14 cellular contexts compared by ENCODE assay signal in the genomic region with DNA sequence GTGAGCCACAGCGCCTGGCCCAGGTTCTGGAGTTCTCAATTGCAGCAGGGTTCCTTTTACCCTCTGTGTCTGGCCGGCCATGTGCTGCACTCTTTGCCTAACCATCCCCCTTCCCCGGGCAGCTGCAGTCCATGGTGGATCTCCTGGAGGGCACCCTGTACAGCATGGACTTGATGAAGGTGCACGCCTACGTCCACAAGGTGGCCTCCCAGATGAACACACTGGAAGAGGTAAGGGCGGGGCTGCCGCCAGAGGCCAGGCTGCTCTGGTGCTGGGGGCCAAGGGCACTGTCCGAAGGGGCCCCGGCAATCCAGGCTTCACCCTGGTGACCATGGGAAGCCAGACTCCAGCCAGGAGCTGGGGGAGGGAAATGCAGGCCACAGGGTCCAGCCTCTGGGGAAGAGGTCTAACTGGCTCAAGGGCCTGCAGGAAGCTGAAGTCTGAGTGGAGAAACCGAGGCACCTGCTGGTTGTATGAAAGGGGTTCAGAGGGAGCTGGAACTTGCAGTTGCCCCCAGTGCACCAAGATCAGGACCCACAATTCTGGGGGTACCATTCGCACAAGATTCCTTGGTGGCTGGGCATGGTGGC. TPM values are rescaled to one million over a fixed set of nuclear protein-coding genes. Genes with fewer than 3 reads are reported as not detected.
DNase-seq lines count a peak whose midpoint lies in the region; ATAC-seq, FAIRE-seq and TF ChIP-seq lines count a peak whose summit lies in the region.
"Had no signal": no experiment of that assay in that cellular context is flagged by ENCODE, and none has a peak within 500 bp of the region (broad histone marks: within the 10 kb centered on the region; RNA-seq: fewer than 3 reads in every experiment).

No MANE protein-coding gene starts in this region.

- POLR2A ChIA-PET in GM12878 (lab: Charles Lee), result no interaction called here

- no peaks in the 10 kb centered on the region for H3K79me2 ChIP-seq in GM12878 (ENCODE audit: control insufficient read depth, insufficient read depth, low read length)

- CTCF ChIA-PET in GM12878 (lab: Yijun Ruan, JAX), result interaction anchor here (0.7 to 3.7 kb wide), 5 partner anchors 15 to 67 kb away, joined by 3 to 27 read pairs (median 4); partner anchors contain the start of genes ARPC5L and WDR38

- H3K27ac ChIP-seq in GM12878 (ENCODE audit: control insufficient read depth, insufficient read depth), result no peak overlapping the region
- H3K27ac ChIP-seq in lower lobe of right lung, result peak overlapping the region; percentile 73

- no peaks in the 10 kb centered on the region for H4K20me1 ChIP-seq in GM12878 (ENCODE audit: control insufficient read depth, insufficient read depth)

- H3K4me2 ChIP-seq in GM12878 (ENCODE audit: control insufficient read depth, insufficient read depth), result no peak overlapping the region

- SMC1A ChIA-PET in GM12878 (lab: Charles Lee; ENCODE audit: uncharacterized antibody, unreplicated experiment), result no interaction called here

- TF ChIP-seq CTCF in GM12878 (IDR thresholded peaks at IDR 0.05 in 2 of 3, conservative IDR thresholded peaks at IDR 0.05 in 1 of 3; ENCODE audit: control insufficient read depth in 2 of 3, extremely low read depth in 1 of 3, insufficient read depth in 1 of 3, low read depth in 3 of 3, low read length in 3 of 3), result peak in 1 of 3 experiments; percentile 5; a peak in 1 of 6 replicates
- TF ChIP-seq CTCF in lower lobe of right lung (IDR thresholded peaks at IDR 0.05), result no peak

- no peak overlapping the region for H2AFZ ChIP-seq in GM12878 (ENCODE audit: control insufficient read depth, low read depth, low read length)

- H3K36me3 ChIP-seq in GM12878 (ENCODE audit: control insufficient read depth in 2 of 2, insufficient read depth in 2 of 2, low read length in 1 of 2) (no peaks in the 10 kb centered on the region), lower lobe of right lung (no peaks in the 10 kb centered on the region)

- no TSS peak for BruUV-seq in GM12878 (replicated peaks; lab: Mats Ljungman, UMichigan)

- no peak for TF ChIP-seq EP300 in GM12878 (IDR thresholded peaks at IDR 0.05; ENCODE audit: borderline replicate concordance in 1 of 2, control insufficient read depth in 1 of 2, low read depth in 2 of 2, low read length in 2 of 2)

- 72% methylated on average over 11 of the region's 11 CpGs for WGBS in GM12878 (ENCODE audit: insufficient coverage, insufficient replicate concordance, low lambda C conversion rate, missing lambda C conversion rate)

- H3K9ac ChIP-seq in GM12878 (ENCODE audit: control insufficient read depth, insufficient read depth, low read length), result no peak overlapping the region

- DNase-seq in COR-L47 (lab: John Stamatoyannopoulos, UW) (peak; percentile 23), HT-29 (ENCODE audit: low spot score) (peak; percentile 58), GM12878 (ENCODE audit: low read depth, low spot score) (no peak), lower lobe of right lung (no peak), glomerular visceral epithelial cell (ENCODE audit: extremely low spot score) (no peak), activated gamma-delta T cell treated with Interleukin-2 at 50 U/mL for 16 hours (no peak), NCI-H128 (lab: John Stamatoyannopoulos, UW; ENCODE audit: unreplicated experiment) (no peak)
- DNase-seq: activated CD4-positive, alpha-beta T cell treated with anti-CD3 and anti-CD28 coated beads for 36 hours; NCI-H1417 treated with DMSO at 0.1 percent for 48 hours; NK-92 treated with Interleukin-12 subunit alpha and Interleukin-12 subunit beta, amount 100 ng/mL, for 24 hours; retina had no signal

- H3K27me3 ChIP-seq in GM12878 (replicated peaks in 1 of 2; ENCODE audit: control insufficient read depth in 2 of 2, insufficient read depth in 2 of 2, low read length in 1 of 2) (no peaks in the 10 kb centered on the region; a peak in 1 of 4 replicates), lower lobe of right lung (ENCODE audit: low read depth) (no peaks in the 10 kb centered on the region)

- TF ChIP-seq POLR2A in GM12878 (IDR thresholded peaks at IDR 0.05; ENCODE audit: low read depth, low read length), result no peak

- no peak overlapping the region for H3K4me3 ChIP-seq in GM12878
- no peak overlapping the region for H3K4me3 ChIP-seq in lower lobe of right lung

- no peak for TF ChIP-seq RAD21 in GM12878 (IDR thresholded peaks at IDR 0.05; ENCODE audit: insufficient read depth, low read depth, low read length)

- in situ Hi-C loops in GM12878 (cut with MboI), result no loop called here

- H3K4me1 ChIP-seq in GM12878 (ENCODE audit: control insufficient read depth, insufficient read depth, low read length), result no peaks in the 10 kb centered on the region
- peaks cover 51% of the 10 kb centered on the region for H3K4me1 ChIP-seq in lower lobe of right lung

- intact Hi-C loops in GM12878 (cut with micrococcal nuclease; ENCODE audit: unreplicated experiment), result no loop called here
- intact Hi-C loops in lower lobe of right lung (cut with DNase I), result no loop called here

- H3K9me3 ChIP-seq in GM12878 (replicated peaks; ENCODE audit: control insufficient read depth, insufficient read depth, low read length) (no peaks in the 10 kb centered on the region), lower lobe of right lung (no peaks in the 10 kb centered on the region)

- RAD21 ChIA-PET in GM12878 (lab: Charles Lee; ENCODE audit: unreplicated experiment), result no interaction called here

- peak; percentile 58 for ATAC-seq in GM12878
- peak; percentile 17 to 34 for ATAC-seq in lower lobe of right lung
- no peak for ATAC-seq in GM19467 (IDR thresholded peaks at IDR 0.05; ENCODE audit: unreplicated experiment)
- ATAC-seq: activated CD4-positive, alpha-beta T cell treated with anti-CD3 and anti-CD28 coated beads for 36 hours; activated T-helper 17 cell treated with anti-CD3 and anti-CD28 coated beads, Interleukin-2, amount 50 U/mL, for 72 hours had no signal

- FAIRE-seq in GM12878 (lab: Jason Lieb, UNC), result no peak
- FAIRE-seq: endometrium had no signal

TF ChIP-seq in GM12878, 131 proteins besides CTCF, POLR2A, EP300 and RAD21 (continues in another document):
- TF ChIP-seq HCFC1 (IDR thresholded peaks at IDR 0.05; ENCODE audit: low read length) (no peak), BCL11A (IDR thresholded peaks at IDR 0.05; ENCODE audit: low read depth, low read length) (no peak)

RNA-seq across cellular contexts. Expression of gene OLFML2A, which starts 18.1 kb away (rescaled TPM):
- 0.21 TPM in 1 of 2 replicates, not detected in the other for total RNA-seq in HT-29 (2014; rRNA removed; shearing (Covaris generic))
- total RNA-seq in GM12878 (2013; cell fraction: nucleolus; rRNA removed), result 0.34 and 0.56 TPM in 2 replicates
- total RNA-seq in GM12878 (2014; rRNA removed) (0.05 and 0.06 TPM in 2 replicates), GM12878 (2014; rRNA removed; fragmentation: Illumina TruSeq; extraction: Trizol) (0.09 and 0.14 TPM in 2 replicates), GM12878 (2021) (0.10 and 0.27 TPM in 2 replicates), lower lobe of right lung (22.3 TPM)
- polyA plus RNA-seq in GM12878 (2011; ENCODE audit: low read depth), result 0.05 TPM
- polyA plus RNA-seq in GM12878 (2011; rRNA removed) (not detected in 2 replicates), GM12878 (2014; fragmentation: Illumina TruSeq; extraction: Trizol) (0.06 and 0.10 TPM in 2 replicates), GM12878 (2014; fragmentation: Nextera tagmentation; extraction: Ambion mirVana) (under 1 TPM in 1 of 2 experiments, not detected in 1; 0.02 TPM), GM12878 (2014; rRNA removed) (0.13 and 0.16 TPM in 2 replicates), GM12878 (2016; fragmentation: Nextera tagmentation; extraction: Ambion mirVana) (not detected)
- 0.01 and 0.03 TPM in 2 replicates for polyA plus RNA-seq in GM12878 (2011; cell fraction: cytosol; rRNA removed)
- polyA plus RNA-seq in GM12878 (2011; cell fraction: nucleus; rRNA removed), result 0.03 and 0.04 TPM in 2 replicates
- 0.12 and 0.22 TPM in 2 replicates for polyA plus RNA-seq in GM12878 (2012)
- polyA minus RNA-seq in GM12878 (2011; rRNA and poly(A)+ RNA removed), result not detected in 2 replicates
- polyA minus RNA-seq in GM12878 (2011; cell fraction: cytosol; rRNA and poly(A)+ RNA removed), result not detected in 2 replicates
- polyA minus RNA-seq in GM12878 (2011; cell fraction: nucleus; rRNA and poly(A)+ RNA removed), result not detected in 2 replicates
- total RNA-seq: activated T-helper 17 cell treated with anti-CD3 and anti-CD28 coated beads, Interleukin-2, amount 50 U/mL, for 72 hours had no signal

RNA-seq across cellular contexts. Expression of gene NR6A1, which starts 23.9 kb away (rescaled TPM):
- 3.4 and 4.7 TPM in 2 replicates for total RNA-seq in HT-29 (2014; rRNA removed; shearing (Covaris generic))
- 25.7 and 29.8 TPM in 2 replicates for total RNA-seq in GM12878 (2013; cell fraction: nucleolus; rRNA removed)
- total RNA-seq in GM12878 (2014; rRNA removed) (5.9 and 6.1 TPM in 2 replicates), GM12878 (2014; rRNA removed; fragmentation: Illumina TruSeq; extraction: Trizol) (5.0 and 5.4 TPM in 2 replicates), GM12878 (2021) (8.7 and 9.2 TPM in 2 replicates), lower lobe of right lung (4.5 TPM)
- 2.9 TPM for polyA plus RNA-seq in GM12878 (2011; ENCODE audit: low read depth)
- polyA plus RNA-seq in GM12878 (2011; rRNA removed) (5.8 and 8.0 TPM in 2 replicates), GM12878 (2014; fragmentation: Illumina TruSeq; extraction: Trizol) (5.1 and 5.7 TPM in 2 replicates), GM12878 (2014; fragmentation: Nextera tagmentation; extraction: Ambion mirVana) (1 to 10 TPM; 1.2 to 2.5 TPM), GM12878 (2014; rRNA removed) (3.9 and 4.1 TPM in 2 replicates), GM12878 (2016; fragmentation: Nextera tagmentation; extraction: Ambion mirVana) (1 to 10 TPM; 2.6 to 2.9 TPM)
- 6.2 and 6.4 TPM in 2 replicates for polyA plus RNA-seq in GM12878 (2011; cell fraction: cytosol; rRNA removed)
- 7.7 and 8.9 TPM in 2 replicates for polyA plus RNA-seq in GM12878 (2011; cell fraction: nucleus; rRNA removed)
- polyA plus RNA-seq in GM12878 (2012), result 2.9 and 3.3 TPM in 2 replicates
- 18.5 and 20.6 TPM in 2 replicates for polyA minus RNA-seq in GM12878 (2011; rRNA and poly(A)+ RNA removed)
- 5.3 and 5.6 TPM in 2 replicates for polyA minus RNA-seq in GM12878 (2011; cell fraction: cytosol; rRNA and poly(A)+ RNA removed)
- 5.2 and 10.0 TPM in 2 replicates for polyA minus RNA-seq in GM12878 (2011; cell fraction: nucleus; rRNA and poly(A)+ RNA removed)

RNA-seq across cellular contexts. Expression of gene WDR38, which starts 58.3 kb away (rescaled TPM):
- total RNA-seq in HT-29 (2014; rRNA removed; shearing (Covaris generic)), result not detected in 2 replicates
- total RNA-seq in GM12878 (2013; cell fraction: nucleolus; rRNA removed), result not detected in 2 replicates
- not detected in 2 replicates for total RNA-seq in GM12878 (2014; rRNA removed)
- not detected in 2 replicates for total RNA-seq in GM12878 (2014; rRNA removed; fragmentation: Illumina TruSeq; extraction: Trizol)
- total RNA-seq in GM12878 (2021), result not detected in 2 replicates
- not detected for polyA plus RNA-seq in GM12878 (2011; ENCODE audit: low read depth)
- not detected in 2 replicates for polyA plus RNA-seq in GM12878 (2011; rRNA removed)
- not detected in 2 replicates for polyA plus RNA-seq in GM12878 (2011; cell fraction: cytosol; rRNA removed)
- polyA plus RNA-seq in GM12878 (2011; cell fraction: nucleus; rRNA removed), result not detected in 2 replicates
- not detected in 2 replicates for polyA plus RNA-seq in GM12878 (2012)
- polyA plus RNA-seq in GM12878 (2014; fragmentation: Illumina TruSeq; extraction: Trizol), result not detected in 2 replicates
- not detected for polyA plus RNA-seq in GM12878 (2014; fragmentation: Nextera tagmentation; extraction: Ambion mirVana)
- polyA plus RNA-seq in GM12878 (2014; rRNA removed), result not detected in 2 replicates
- polyA plus RNA-seq in GM12878 (2016; fragmentation: Nextera tagmentation; extraction: Ambion mirVana), result not detected
- polyA minus RNA-seq in GM12878 (2011; rRNA and poly(A)+ RNA removed), result not detected in 2 replicates
- polyA minus RNA-seq in GM12878 (2011; cell fraction: cytosol; rRNA and poly(A)+ RNA removed), result not detected in 2 replicates
- polyA minus RNA-seq in GM12878 (2011; cell fraction: nucleus; rRNA and poly(A)+ RNA removed), result not detected in 2 replicates
- 6.6 TPM for total RNA-seq in lower lobe of right lung
- total RNA-seq: activated CD4-positive, alpha-beta T cell treated with anti-CD3 and anti-CD28 coated beads for 36 hours; activated T-helper 17 cell treated with anti-CD3 and anti-CD28 coated beads, Interleukin-2, amount 50 U/mL, for 72 hours had no signal

Comparison
In these comparisons a context has a peak if more than half of its experiments do, and no peak if none do; other contexts are left out.
1. DNase-seq: peak in COR-L47 (single experiment) and HT-29 (single experiment); none in GM12878 (single experiment), lower lobe of right lung (single experiment), glomerular visceral epithelial cell (single experiment), activated gamma-delta T cell treated with Interleukin-2 at 50 U/mL for 16 hours (single experiment) and NCI-H128 (single experiment).
2. RNA of gene OLFML2A, which starts 18.1 kb away (total RNA-seq): 22.3 TPM in lower lobe of right lung (single experiment); 0.05 to 0.56 TPM in GM12878 and 0.21 TPM in HT-29; every median in the first group is over 10 times any median in the second.